Comparison of ENCODE assay signal across 32 cellular contexts in the genomic region with DNA sequence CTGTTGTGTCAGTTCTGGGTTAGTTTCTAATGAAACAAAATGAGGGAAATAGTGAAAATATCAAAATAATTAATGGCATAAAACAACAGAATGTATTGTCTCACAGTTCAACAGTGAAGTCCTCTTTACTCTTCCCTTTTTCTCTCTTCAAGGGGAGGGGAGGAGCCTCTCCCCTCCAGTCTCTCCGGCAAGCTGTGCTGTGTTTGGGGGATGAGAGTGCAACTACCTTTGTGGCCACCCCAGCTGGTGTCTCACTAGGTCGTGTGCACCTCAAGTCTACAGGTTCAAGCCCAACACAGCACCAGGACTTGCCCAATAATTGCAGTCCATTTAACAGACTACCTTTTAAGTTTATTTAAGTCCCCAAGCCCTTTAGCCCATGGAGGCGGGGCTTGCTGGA.
"Had no signal": no experiment of that assay in that cellular context is flagged by ENCODE, and none has a peak within 500 bp of the region (broad histone marks: within the 10 kb centered on the region; RNA-seq: fewer than 3 reads in every experiment).

No MANE protein-coding gene starts in this region.

- ATAC-seq: activated CD8-positive, alpha-beta memory T cell treated with anti-CD3 and anti-CD28 coated beads, Interleukin-2, amount 10 ng/mL, durations not matched to agents 7 days and 5 days; activated naive CD8-positive, alpha-beta T cell treated with anti-CD3 and anti-CD28 coated beads, Interleukin-2, amount 50 U/mL, for 24 hours; Panc1 had no signal

- H3K27ac ChIP-seq: brain microvascular endothelial cell, SJSA1, VCaP had no signal

- H3K4me1 Mint-ChIP-seq: activated CD4-positive, alpha-beta memory T cell treated with anti-CD3 and anti-CD28 coated beads, Interleukin-2, amount 10 ng/mL, durations not matched to agents 7 days and 5 days; activated CD8-positive, alpha-beta memory T cell treated with anti-CD3 and anti-CD28 coated beads, Interleukin-2, amount 10 ng/mL, durations not matched to agents 7 days and 5 days; activated naive CD4-positive, alpha-beta T cell treated with anti-CD3 and anti-CD28 coated beads, Interleukin-2, amount 10 ng/mL, durations not matched to agents 7 days and 5 days; activated naive CD8-positive, alpha-beta T cell treated with anti-CD3 and anti-CD28 coated beads, Interleukin-2, amount 50 U/mL, for 24 hours had no signal

- DNase-seq: activated CD4-positive, alpha-beta memory T cell treated with anti-CD3 and anti-CD28 coated beads, Interleukin-2, amount 10 ng/mL, durations not matched to agents 7 days and 5 days; activated CD4-positive, alpha-beta T cell treated with anti-CD3 and anti-CD28 coated beads for 1 hour; activated CD4-positive, alpha-beta T cell treated with anti-CD3 and anti-CD28 coated beads for 48 hours; activated CD4-positive, CD25-positive, alpha-beta regulatory T cell; activated CD8-positive, alpha-beta memory T cell treated with anti-CD3 and anti-CD28 coated beads for 24 hours; activated CD8-positive, alpha-beta memory T cell treated with anti-CD3 and anti-CD28 coated beads, Interleukin-2, amount 10 ng/mL, durations not matched to agents 7 days and 5 days; activated CD8-positive, alpha-beta memory T cell treated with anti-CD3 and anti-CD28 coated beads, Interleukin-2, amount 50 U/mL, for 48 hours; activated effector memory CD4-positive, alpha-beta T cell treated with Interleukin-2 at 50 U/mL for 16 hours; activated naive CD4-positive, alpha-beta T cell treated with anti-CD3 and anti-CD28 coated beads, Interleukin-2, amount 10 ng/mL, durations not matched to agents 7 days and 5 days; activated naive CD8-positive, alpha-beta T cell treated with anti-CD3 and anti-CD28 coated beads, Interleukin-2, amount 50 U/mL, for 24 hours; activated T-cell treated with anti-CD3 and anti-CD28 coated beads, Interleukin-2, amount 50 U/mL, for 48 hours; amniotic stem cell; aorta; brain microvascular endothelial cell; central memory CD4-positive, alpha-beta T cell; NCI-H1105; NCI-H1417 treated with DMSO at 0.1 percent for 48 hours; NCI-H1930; NCI-H2081 treated with DMSO at 0.1 percent for 48 hours; NCI-H226; NCI-H446 treated with DMSO at 0.1 percent for 48 hours; NCI-H524; NCI-H69; NCI-H82; SHP77 treated with DMSO at 0.1 percent for 48 hours; SK-N-SH had no signal

- H3K36me3 Mint-ChIP-seq: activated CD8-positive, alpha-beta memory T cell treated with anti-CD3 and anti-CD28 coated beads, Interleukin-2, amount 10 ng/mL, durations not matched to agents 7 days and 5 days; activated naive CD4-positive, alpha-beta T cell treated with anti-CD3 and anti-CD28 coated beads, Interleukin-2, amount 10 ng/mL, durations not matched to agents 7 days and 5 days; activated naive CD8-positive, alpha-beta T cell had no signal

- H3K4me3 ChIP-seq: SJSA1 had no signal

- H3K27me3 ChIP-seq: brain microvascular endothelial cell, SJSA1 had no signal

- H3K4me1 ChIP-seq: SJSA1 had no signal

- H3K27me3 Mint-ChIP-seq: activated CD4-positive, alpha-beta memory T cell treated with anti-CD3 and anti-CD28 coated beads, Interleukin-2, amount 10 ng/mL, durations not matched to agents 7 days and 5 days; activated CD8-positive, alpha-beta memory T cell treated with anti-CD3 and anti-CD28 coated beads, Interleukin-2, amount 10 ng/mL, durations not matched to agents 7 days and 5 days; activated naive CD4-positive, alpha-beta T cell treated with anti-CD3 and anti-CD28 coated beads, Interleukin-2, amount 10 ng/mL, durations not matched to agents 7 days and 5 days; activated naive CD8-positive, alpha-beta T cell treated with anti-CD3 and anti-CD28 coated beads, Interleukin-2, amount 50 U/mL, for 24 hours had no signal

- H3K9ac ChIP-seq: SK-N-SH had no signal

- H3K27ac Mint-ChIP-seq: activated CD4-positive, alpha-beta memory T cell treated with anti-CD3 and anti-CD28 coated beads, Interleukin-2, amount 10 ng/mL, durations not matched to agents 7 days and 5 days; activated CD8-positive, alpha-beta memory T cell treated with anti-CD3 and anti-CD28 coated beads, Interleukin-2, amount 10 ng/mL, durations not matched to agents 7 days and 5 days; activated naive CD4-positive, alpha-beta T cell treated with anti-CD3 and anti-CD28 coated beads, Interleukin-2, amount 10 ng/mL, durations not matched to agents 7 days and 5 days; activated naive CD8-positive, alpha-beta T cell; activated naive CD8-positive, alpha-beta T cell treated with anti-CD3 and anti-CD28 coated beads, Interleukin-2, amount 50 U/mL, for 24 hours; T-helper 1 cell treated with Interleukin-12 subunit alpha and Interleukin-12 subunit beta and Interleukin-4 antibody, amounts not matched to agents 30 μg/mL and 1 μg/mL, for 36 hours; T-helper 2 cell treated with Interferon-gamma antibody and Interleukin-4, amounts not matched to agents 5 μg/mL and 100 μg/mL, for 36 hours had no signal

- H3K9me3 ChIP-seq: SJSA1, SK-N-SH had no signal

- H3K4me3 Mint-ChIP-seq: activated CD4-positive, alpha-beta memory T cell treated with anti-CD3 and anti-CD28 coated beads, Interleukin-2, amount 10 ng/mL, durations not matched to agents 7 days and 5 days; activated CD8-positive, alpha-beta memory T cell treated with anti-CD3 and anti-CD28 coated beads, Interleukin-2, amount 10 ng/mL, durations not matched to agents 7 days and 5 days; activated naive CD4-positive, alpha-beta T cell treated with anti-CD3 and anti-CD28 coated beads, Interleukin-2, amount 10 ng/mL, durations not matched to agents 7 days and 5 days; activated naive CD8-positive, alpha-beta T cell; activated naive CD8-positive, alpha-beta T cell treated with anti-CD3 and anti-CD28 coated beads, Interleukin-2, amount 50 U/mL, for 24 hours; T-helper 1 cell treated with Interleukin-12 subunit alpha and Interleukin-12 subunit beta and Interleukin-4 antibody, amounts not matched to agents 30 μg/mL and 1 μg/mL, for 36 hours; T-helper 2 cell treated with Interferon-gamma antibody and Interleukin-4, amounts not matched to agents 5 μg/mL and 100 μg/mL, for 36 hours had no signal

- H3K9me3 Mint-ChIP-seq: activated naive CD4-positive, alpha-beta T cell treated with anti-CD3 and anti-CD28 coated beads, Interleukin-2, amount 10 ng/mL, durations not matched to agents 7 days and 5 days; T-helper 1 cell treated with Interleukin-12 subunit alpha and Interleukin-12 subunit beta and Interleukin-4 antibody, amounts not matched to agents 30 μg/mL and 1 μg/mL, for 36 hours; T-helper 2 cell treated with Interferon-gamma antibody and Interleukin-4, amounts not matched to agents 5 μg/mL and 100 μg/mL, for 36 hours had no signal

- H3K4me2 ChIP-seq: SK-N-SH had no signal

- H3K36me3 ChIP-seq: brain microvascular endothelial cell, SJSA1 had no signal
